In genomic region chr10:33042565-33042964, GRCh38 we compare ENCODE assay signal across 20 cellular contexts.
DNase-seq lines count a peak whose midpoint lies in the region; ATAC-seq, FAIRE-seq and TF ChIP-seq lines count a peak whose summit lies in the region.
"Had no signal": no experiment of that assay in that cellular context is flagged by ENCODE, and none has a peak within 500 bp of the region (broad histone marks: within the 10 kb centered on the region; RNA-seq: fewer than 3 reads in every experiment).

No MANE protein-coding gene starts in this region.

- no peak overlapping the region for H3K4me3 Mint-ChIP-seq in neural progenitor cell
- H3K4me3 Mint-ChIP-seq in CD8-positive, alpha-beta T cell, result no peak overlapping the region
- H3K4me3 Mint-ChIP-seq: CD4-positive, CD25-positive, alpha-beta regulatory T cell; H9 had no signal

- CTCF ChIA-PET in A549 (lab: Yijun Ruan, JAX), result interaction anchor here (0.9 to 1.4 kb wide), 2 partner anchors 24 to 59 kb away, joined by 3 to 6 read pairs; no protein-coding TSS in a partner anchor
- CTCF ChIA-PET in Panc1 (lab: Charles Lee), result interaction anchor here (0.6 kb wide), 1 partner anchor 65 kb away, joined by 20 read pairs; no protein-coding TSS in a partner anchor
- CTCF ChIA-PET in H1 (lab: Charles Lee; ENCODE audit: partially characterized antibody), result interaction anchor here (0.6 to 1.2 kb wide), 3 partner anchors 67 to 275 kb away, joined by 3 read pairs; no protein-coding TSS in a partner anchor
- CTCF ChIA-PET in CD8-positive, alpha-beta T cell (lab: Charles Lee), result no interaction called here

- no peaks in the 10 kb centered on the region for H3K23me2 ChIP-seq in H1 (ENCODE audit: low read depth, low read length)

- H2BK5ac ChIP-seq in H1 (ENCODE audit: low read depth, low read length), result no peak overlapping the region; the same call in 1 of the 2 replicates

- H4K5ac ChIP-seq in H1 (ENCODE audit: insufficient read length, low read depth, low read length), result no peak overlapping the region

- TF ChIP-seq RAD21 in A549 (conservative IDR thresholded peaks at IDR 0.05 in 1 of 2, IDR thresholded peaks at IDR 0.05 in 1 of 2), result no peak
- no peak for TF ChIP-seq RAD21 in H1 (IDR thresholded peaks at IDR 0.05 in 1 of 2, conservative IDR thresholded peaks at IDR 0.05 in 1 of 2; ENCODE audit: low read depth in 2 of 2, low read length in 2 of 2)

- no peak overlapping the region for H2BK20ac ChIP-seq in H1 (ENCODE audit: low read length)

- H3K9ac ChIP-seq in H1 (replicated peaks in 1 of 4; ENCODE audit: extremely low read depth in 1 of 4, low read depth in 3 of 4, low read length in 3 of 4) (no peak overlapping the region), neural progenitor cell (no peak overlapping the region)
- H3K9ac ChIP-seq: BLaER1 treated with 17β-estradiol and CSF1 and Interleukin-3, amounts not matched to agents 10 nM and 100 nM; GM23248 had no signal

- H3F3A ChIP-seq in neural progenitor cell (ENCODE audit: low read depth), result no peaks in the 10 kb centered on the region

- no peak overlapping the region for H2BK120ac ChIP-seq in H1 (replicated peaks; ENCODE audit: low read depth, low read length)

- no peak overlapping the region for H4K8ac ChIP-seq in H1 (ENCODE audit: extremely low read depth, insufficient read depth, low read length)

- H3K27ac Mint-ChIP-seq in neural progenitor cell, result peak overlapping the region; percentile 22
- no peak overlapping the region for H3K27ac Mint-ChIP-seq in CD8-positive, alpha-beta T cell

- H3K18ac ChIP-seq in H1 (ENCODE audit: extremely low read depth, low read length), result no peak overlapping the region

- H3K4me2 ChIP-seq in A549, result peak overlapping the region; percentile 13; the same call in 1 of the 3 replicates
- H3K4me2 ChIP-seq in H1 (ENCODE audit: insufficient read depth in 1 of 2, low read depth in 2 of 2, low read length in 2 of 2), result no peak overlapping the region
- no peak overlapping the region for H3K4me2 ChIP-seq in neural progenitor cell
- H3K4me2 ChIP-seq: BLaER1 treated with 17β-estradiol and CSF1 and Interleukin-3, amounts not matched to agents 10 nM and 100 nM had no signal

- H3K9me3 ChIP-seq in A549 (no peaks in the 10 kb centered on the region), Panc1 (ENCODE audit: control insufficient read depth, insufficient read depth, low read depth, low read length) (no peaks in the 10 kb centered on the region), H1 (ENCODE audit: insufficient read depth in 2 of 2, low read depth in 1 of 2, low read length in 1 of 2) (no peaks in the 10 kb centered on the region), neural progenitor cell (ENCODE audit: low read depth) (no peaks in the 10 kb centered on the region)
- no peaks in the 10 kb centered on the region for H3K9me3 ChIP-seq in CD8-positive, alpha-beta T cell (ENCODE audit: low read length)

- H3K27me3 Mint-ChIP-seq in neural progenitor cell (ENCODE audit: insufficient read depth, low read depth), result peaks cover 4% of the 10 kb centered on the region
- no peaks in the 10 kb centered on the region for H3K27me3 Mint-ChIP-seq in CD8-positive, alpha-beta T cell (ENCODE audit: low read depth)
- H3K27me3 Mint-ChIP-seq: CD4-positive, CD25-positive, alpha-beta regulatory T cell had no signal

- no peak overlapping the region for H2AK5ac ChIP-seq in H1 (ENCODE audit: low read depth, low read length)

- intact Hi-C loops in Panc1 (cut with micrococcal nuclease; ENCODE audit: unreplicated experiment), result no loop called here
- intact Hi-C loops in CD8-positive, alpha-beta T cell (cut with DNase I, micrococcal nuclease), result no loop called here

- H3K27me3 ChIP-seq in Panc1 (ENCODE audit: control insufficient read depth, insufficient read depth, low read length), result no peaks in the 10 kb centered on the region
- H3K27me3 ChIP-seq in H1 (replicated peaks in 1 of 4; ENCODE audit: control insufficient read depth in 3 of 4, extremely low read depth in 1 of 4, insufficient read depth in 3 of 4, low read length in 3 of 4), result no peaks in the 10 kb centered on the region; a peak in 1 of 7 replicates
- no peaks in the 10 kb centered on the region for H3K27me3 ChIP-seq in neural progenitor cell
- H3K27me3 ChIP-seq in CD8-positive, alpha-beta T cell (ENCODE audit: insufficient read depth, low read length), result no peaks in the 10 kb centered on the region
- H3K27me3 ChIP-seq: BLaER1 treated with 17β-estradiol and CSF1 and Interleukin-3, amounts not matched to agents 10 nM and 100 nM had no signal

- ATAC-seq in A549 (peak in 1 of 2 experiments; percentile 72; a peak in 3 of 6 replicates), Panc1 (peak; percentile 82)
- no peak for ATAC-seq in CD8-positive, alpha-beta T cell

- peak overlapping the region; percentile 40; the same call in 1 of the 2 replicates for H2BK12ac ChIP-seq in H1 (ENCODE audit: low read depth, low read length)

- POLR2A ChIA-PET in A549 (lab: Yijun Ruan, JAX), result no interaction called here
- POLR2A ChIA-PET in Panc1 (lab: Charles Lee), result no interaction called here
- POLR2A ChIA-PET in H1 (lab: Charles Lee; ENCODE audit: partially characterized antibody), result no interaction called here
- POLR2A ChIA-PET in CD8-positive, alpha-beta T cell (lab: Charles Lee), result no interaction called here

- H3K27ac ChIP-seq in A549 (peak overlapping the region in 1 of 2 experiments; percentile 63; a peak in 3 of 6 replicates), Panc1 (ENCODE audit: low read length) (peak overlapping the region; percentile 67), H1 (ENCODE audit: low read depth, low read length) (no peak overlapping the region), neural progenitor cell (no peak overlapping the region)
- no peak overlapping the region for H3K27ac ChIP-seq in CD8-positive, alpha-beta T cell (ENCODE audit: low read depth, low read length)
- H3K27ac ChIP-seq: BLaER1 treated with 17β-estradiol and CSF1 and Interleukin-3, amounts not matched to agents 10 nM and 100 nM; GM23248 had no signal

- in situ Hi-C loops in Panc1 (cut with HindIII; ENCODE audit: low pct_unique_long_range_greater_than_20kb, low sequenced_read_pairs), result no loop called here

- no peak overlapping the region for H2AFZ ChIP-seq in H1 (ENCODE audit: low read length)
- H2AFZ ChIP-seq in neural progenitor cell (replicated peaks), result no peak overlapping the region
- H2AFZ ChIP-seq: GM23248 had no signal

- no peak overlapping the region for H3K56ac ChIP-seq in H1 (replicated peaks; ENCODE audit: insufficient read length, low read depth, low read length)

- H3K36me3 ChIP-seq in Panc1 (ENCODE audit: control insufficient read depth, insufficient read depth, low read length), result no peaks in the 10 kb centered on the region
- H3K36me3 ChIP-seq in H1 (ENCODE audit: control insufficient read depth in 2 of 4, insufficient read depth in 4 of 4, low read length in 3 of 4), result no peaks in the 10 kb centered on the region
- H3K36me3 ChIP-seq in neural progenitor cell, result no peaks in the 10 kb centered on the region
- H3K36me3 ChIP-seq in CD8-positive, alpha-beta T cell (ENCODE audit: insufficient read depth, low read length), result no peaks in the 10 kb centered on the region
- H3K36me3 ChIP-seq: BLaER1 treated with 17β-estradiol and CSF1 and Interleukin-3, amounts not matched to agents 10 nM and 100 nM had no signal

- H2BK15ac ChIP-seq in H1 (ENCODE audit: low read length), result no peak overlapping the region

- BruUV-seq in Panc1 (replicated peaks; lab: Mats Ljungman, UMichigan), result no TSS peak

- TF ChIP-seq EP300 in A549 (IDR thresholded peaks at IDR 0.05) (no peak), H1 (IDR thresholded peaks at IDR 0.05; ENCODE audit: borderline replicate concordance in 1 of 2, low read depth in 2 of 2, low read length in 2 of 2) (no peak)

- FAIRE-seq in A549 (lab: Jason Lieb, UNC), result no peak
- FAIRE-seq in H1 (lab: Jason Lieb, UNC), result no peak
- no peak for FAIRE-seq in urothelium cell line (lab: Jason Lieb, UNC)
- FAIRE-seq: D721Med, GM19239, HTR-8/SVneo had no signal

- no peak for TF ChIP-seq CTCF in A549 (IDR thresholded peaks at IDR 0.05)
- no peak for TF ChIP-seq CTCF in Panc1 (IDR thresholded peaks at IDR 0.05)
- TF ChIP-seq CTCF in H1 (IDR thresholded peaks at IDR 0.05; ENCODE audit: control extremely low read depth in 1 of 3, insufficient read depth in 1 of 3, low read depth in 1 of 3, low read length in 3 of 3), result no peak
- no peak for TF ChIP-seq CTCF in neural progenitor cell (IDR thresholded peaks at IDR 0.05)
- no peak for TF ChIP-seq CTCF in CD8-positive, alpha-beta T cell (IDR thresholded peaks at IDR 0.05)

- H3K4me3 ChIP-seq in A549 (no peak overlapping the region), Panc1 (ENCODE audit: low read depth in 2 of 2, low read length in 2 of 2) (no peak overlapping the region), H1 (ENCODE audit: extremely low read depth in 1 of 4, insufficient read depth in 2 of 4, low read depth in 3 of 4, low read length in 4 of 4) (no peak overlapping the region), neural progenitor cell (no peak overlapping the region)
- H3K4me3 ChIP-seq in CD8-positive, alpha-beta T cell (ENCODE audit: low read depth, low read length), result no peak overlapping the region
- H3K4me3 ChIP-seq: BLaER1 treated with 17β-estradiol and CSF1 and Interleukin-3, amounts not matched to agents 10 nM and 100 nM; GM23248 had no signal

- no peak overlapping the region for H3K4ac ChIP-seq in H1 (replicated peaks; ENCODE audit: insufficient read length, low read depth, low read length)

- no peaks in the 10 kb centered on the region for H4K20me1 ChIP-seq in H1 (replicated peaks in 1 of 2; ENCODE audit: control insufficient read depth in 1 of 2, insufficient read depth in 2 of 2, low read length in 2 of 2)
- H4K20me1 ChIP-seq in neural progenitor cell (ENCODE audit: low read depth), result no peaks in the 10 kb centered on the region
- H4K20me1 ChIP-seq: BLaER1 treated with 17β-estradiol and CSF1 and Interleukin-3, amounts not matched to agents 10 nM and 100 nM had no signal

- H3K36me3 Mint-ChIP-seq in neural progenitor cell, result no peaks in the 10 kb centered on the region
- no peaks in the 10 kb centered on the region for H3K36me3 Mint-ChIP-seq in CD8-positive, alpha-beta T cell
- H3K36me3 Mint-ChIP-seq: CD4-positive, CD25-positive, alpha-beta regulatory T cell had no signal

- no peak overlapping the region for H3K14ac ChIP-seq in H1 (ENCODE audit: insufficient read length)

- no peak overlapping the region for H3K23ac ChIP-seq in H1 (ENCODE audit: insufficient read length)

- H3K9me3 Mint-ChIP-seq in neural progenitor cell, result no peaks in the 10 kb centered on the region
- H3K9me3 Mint-ChIP-seq in CD8-positive, alpha-beta T cell, result no peaks in the 10 kb centered on the region
- H3K9me3 Mint-ChIP-seq: CD4-positive, CD25-positive, alpha-beta regulatory T cell had no signal

- DNase-seq in A549 (ENCODE audit: low read depth in 1 of 2, low spot score in 1 of 2) (peak in 1 of 2 experiments; percentile 25), Panc1 (ENCODE audit: low read depth, low spot score) (no peak), H1 (ENCODE audit: low read depth in 1 of 2, low spot score in 2 of 2) (peak in 1 of 2 experiments; percentile 39), neural progenitor cell (ENCODE audit: low spot score) (no peak), urothelium cell line (ENCODE audit: low spot score) (no peak)
- DNase-seq in activated naive CD4-positive, alpha-beta T cell treated with anti-CD3 and anti-CD28 coated beads, Interleukin-2, amount 50 U/mL, for 16 hours, result no peak
- no peak for DNase-seq in CD8-positive, alpha-beta T cell
- DNase-seq in stimulated activated CD4-positive, alpha-beta T cell treated with anti-CD3 and anti-CD28 coated beads, Interleukin-15, amount 100 ng/mL, for 24 hours, result no peak
- DNase-seq: 8988T; ACHN; CD4-positive, CD25-positive, alpha-beta regulatory T cell; COR-L47; DMS153; GF-D8; GM23248 had no signal

- peaks cover 27% of the 10 kb centered on the region; the same call in 2 of the 3 replicates for H3K4me1 ChIP-seq in A549
- peaks cover 15% of the 10 kb centered on the region for H3K4me1 ChIP-seq in Panc1 (ENCODE audit: control insufficient read depth, insufficient read depth, low read length)
- H3K4me1 ChIP-seq in H1 (replicated peaks in 1 of 4; ENCODE audit: control insufficient read depth in 3 of 4, insufficient read depth in 4 of 4, low read length in 3 of 4), result peaks cover 3 to 13% (median 6%) of the 10 kb centered on the region in 4 experiments; a peak in 5 of 7 replicates
- H3K4me1 ChIP-seq in neural progenitor cell, result peaks cover 9% of the 10 kb centered on the region
- no peaks in the 10 kb centered on the region for H3K4me1 ChIP-seq in CD8-positive, alpha-beta T cell (ENCODE audit: insufficient read depth, low read length)
- H3K4me1 ChIP-seq: BLaER1 treated with 17β-estradiol and CSF1 and Interleukin-3, amounts not matched to agents 10 nM and 100 nM had no signal

- 95% methylated on average over 2 of the region's 2 CpGs for WGBS in A549 (ENCODE audit: missing lambda C conversion rate)
- 96% methylated on average over 2 of the region's 2 CpGs; no CpG with 5 or more reads in 1 of the 2 experiments for WGBS in H1 (ENCODE audit: extremely low coverage in 1 of 2, insufficient coverage in 1 of 2, insufficient read length in 1 of 2, insufficient replicate concordance in 2 of 2, low coverage in 1 of 2, low lambda C conversion rate in 2 of 2, missing lambda C conversion rate in 1 of 2), 2 experiments

- no peak overlapping the region for H4K91ac ChIP-seq in H1 (replicated peaks; ENCODE audit: insufficient read length, low read length)

- H3K79me1 ChIP-seq in H1 (ENCODE audit: low read depth, low read length), result no peaks in the 10 kb centered on the region

- H3K4me1 Mint-ChIP-seq in neural progenitor cell, result peaks cover 32% of the 10 kb centered on the region
- no peaks in the 10 kb centered on the region for H3K4me1 Mint-ChIP-seq in CD8-positive, alpha-beta T cell (ENCODE audit: low read depth)

- TF ChIP-seq POLR2A in A549 (IDR thresholded peaks at IDR 0.05; ENCODE audit: low read length), result no peak
- no peak for TF ChIP-seq POLR2A in H1 (IDR thresholded peaks at IDR 0.05; ENCODE audit: control extremely low read depth in 1 of 2, low read depth in 2 of 2, low read length in 2 of 2)

- H3K79me2 ChIP-seq in H1 (ENCODE audit: control insufficient read depth in 1 of 2, insufficient read depth in 2 of 2, low read length in 2 of 2), result no peaks in the 10 kb centered on the region
- no peaks in the 10 kb centered on the region for H3K79me2 ChIP-seq in neural progenitor cell (ENCODE audit: low read depth)
